Comparison of ENCODE assay signal across 18 cellular contexts in the genomic region with DNA sequence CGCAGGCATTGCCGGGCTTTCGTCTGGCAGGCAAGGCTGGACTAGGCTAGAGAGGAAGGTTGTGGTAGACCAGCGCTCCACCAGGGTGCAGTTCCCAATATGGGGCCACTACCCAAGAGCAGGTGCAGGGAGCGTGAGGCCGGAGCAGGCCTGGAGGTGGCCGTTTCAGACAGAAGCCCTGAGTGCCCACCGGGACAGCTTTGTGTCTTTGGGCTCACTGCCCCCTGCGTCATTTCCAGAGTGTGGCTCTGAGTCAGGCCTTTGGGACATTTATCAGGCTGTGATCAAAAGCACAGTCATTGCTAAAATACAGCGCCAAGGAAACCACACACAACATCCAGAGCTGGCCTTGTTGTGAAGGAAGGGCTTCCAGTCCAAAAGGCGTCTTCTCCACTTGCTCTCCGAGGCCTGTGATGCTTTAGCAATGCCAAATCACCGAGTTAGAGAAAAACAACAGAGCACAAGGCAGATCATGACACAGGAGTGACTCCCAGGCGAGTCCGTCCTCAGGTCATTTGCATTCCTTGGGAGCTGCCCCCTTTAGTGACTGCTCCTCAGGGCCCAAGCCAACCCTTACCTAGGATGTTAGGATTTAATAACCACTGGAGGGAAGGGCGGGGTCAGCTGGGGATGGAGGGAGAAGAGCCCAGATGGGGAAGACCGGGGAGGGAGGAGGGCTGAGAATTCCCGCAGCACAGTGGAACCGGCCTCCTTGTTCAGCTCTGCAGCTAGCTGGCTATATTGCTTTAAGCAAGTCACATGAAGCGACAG. TPM values are rescaled to one million over a fixed set of nuclear protein-coding genes. Genes with fewer than 3 reads are reported as not detected.
DNase-seq lines count a peak whose midpoint lies in the region; ATAC-seq and TF ChIP-seq lines count a peak whose summit lies in the region.
"Had no signal": no experiment of that assay in that cellular context is flagged by ENCODE, and none has a peak within 500 bp of the region (broad histone marks: within the 10 kb centered on the region; RNA-seq: fewer than 3 reads in every experiment).

No MANE protein-coding gene starts in this region.

- H3K4me3 Mint-ChIP-seq in endothelial cell (ENCODE audit: unreplicated experiment) (peak overlapping the region; percentile 31), neural progenitor cell (no peak overlapping the region)
- H3K4me3 Mint-ChIP-seq: activated CD4-positive, alpha-beta T cell treated with anti-CD3 and anti-CD28 coated beads, Interleukin-2, amount 10 ng/mL, durations not matched to agents 7 days and 5 days; activated T-cell treated with anti-CD3 and anti-CD28 coated beads, Interleukin-2, amount 50 U/mL, for 4 hours had no signal

- H3K4me1 Mint-ChIP-seq in endothelial cell (ENCODE audit: unreplicated experiment) = peaks cover 8% of the 10 kb centered on the region
- H3K4me1 Mint-ChIP-seq in neural progenitor cell = peaks cover 24% of the 10 kb centered on the region
- H3K4me1 Mint-ChIP-seq: activated CD4-positive, alpha-beta T cell treated with anti-CD3 and anti-CD28 coated beads, Interleukin-2, amount 10 ng/mL, durations not matched to agents 7 days and 5 days had no signal

- H3K4me2 ChIP-seq in neural progenitor cell = no peak overlapping the region
- H3K4me2 ChIP-seq: hepatocyte had no signal

- H2AFZ ChIP-seq in neural progenitor cell (replicated peaks) = peak overlapping the region; percentile 14
- H2AFZ ChIP-seq: hepatocyte had no signal

- no peak for TF ChIP-seq CTCF in AG10803 (conservative IDR thresholded peaks at IDR 0.05; ENCODE audit: low read length)
- TF ChIP-seq CTCF in HEK293 (tag by site-specific recombination; IDR thresholded peaks at IDR 0.05) = no peak
- TF ChIP-seq CTCF in endothelial cell (IDR thresholded peaks at IDR 0.05; ENCODE audit: unreplicated experiment) = no peak
- TF ChIP-seq CTCF in neural progenitor cell (IDR thresholded peaks at IDR 0.05) = no peak
- TF ChIP-seq CTCF in omental fat pad (IDR thresholded peaks at IDR 0.05) = no peak

- no peak overlapping the region for H3K9ac ChIP-seq in neural progenitor cell

- H3K27ac Mint-ChIP-seq in endothelial cell (ENCODE audit: unreplicated experiment) (no peak overlapping the region), neural progenitor cell (peak overlapping the region; percentile 26)
- H3K27ac Mint-ChIP-seq: activated CD4-positive, alpha-beta T cell treated with anti-CD3 and anti-CD28 coated beads, Interleukin-2, amount 10 ng/mL, durations not matched to agents 7 days and 5 days had no signal

- no peaks in the 10 kb centered on the region for H3K9me3 ChIP-seq in HEK293 (ENCODE audit: control insufficient read depth, insufficient read depth, low read depth, low read length)
- H3K9me3 ChIP-seq in neural progenitor cell (ENCODE audit: low read depth) = no peaks in the 10 kb centered on the region
- H3K9me3 ChIP-seq: SJSA1, vagina had no signal

- peaks cover 18% of the 10 kb centered on the region for H3K27me3 ChIP-seq in neural progenitor cell
- H3K27me3 ChIP-seq: hepatocyte, SJSA1, vagina had no signal

- peak; percentile 57 for DNase-seq in AG10803 (ENCODE audit: low read depth)
- DNase-seq in endothelial cell (ENCODE audit: low spot score) = no peak
- DNase-seq in neural progenitor cell (ENCODE audit: low spot score) = no peak
- DNase-seq in ureter (ENCODE audit: low spot score) = no peak
- DNase-seq in effector CD8-positive, alpha-beta T cell (lab: John Stamatoyannopoulos, UW) = no peak
- DNase-seq in omental fat pad (ENCODE audit: low spot score) = no peak
- DNase-seq: activated CD4-positive, alpha-beta T cell treated with anti-CD3 and anti-CD28 coated beads, Interleukin-2, amount 10 ng/mL, durations not matched to agents 7 days and 5 days; activated T-cell treated with anti-CD3 and anti-CD28 coated beads, Interleukin-2, amount 50 U/mL, for 4 hours; cortex of kidney; kidney glomerular epithelial cell; NCI-H146; occipital lobe; stimulated activated naive CD4-positive, alpha-beta T cell treated with Interleukin-2 at 50 U/mL for 16 hours had no signal

- H3K4me1 ChIP-seq in HEK293 (ENCODE audit: control insufficient read depth, insufficient read depth, low read length) = 0 out of 2 replicates have a peak, but pooled peaks cover 2% of the 10 kb centered on the region
- H3K4me1 ChIP-seq in neural progenitor cell = peaks cover 17% of the 10 kb centered on the region
- H3K4me1 ChIP-seq: SJSA1 had no signal

- CTCF ChIA-PET in HEK293 (lab: Yijun Ruan, JAX) = no interaction called here

- peaks cover 8% of the 10 kb centered on the region for H3F3A ChIP-seq in neural progenitor cell (ENCODE audit: low read depth)

- POLR2A ChIA-PET in HEK293 (lab: Yijun Ruan, JAX) = no interaction called here

- no peak for ATAC-seq in HG03460 (IDR thresholded peaks at IDR 0.05; ENCODE audit: unreplicated experiment)
- ATAC-seq in omental fat pad (ENCODE audit: low FRiP score) = no peak
- ATAC-seq: activated T-cell treated with anti-CD3 and anti-CD28 coated beads, Interleukin-2, amount 50 U/mL, for 4 hours had no signal

- H3K79me2 ChIP-seq in neural progenitor cell (ENCODE audit: low read depth) = no peaks in the 10 kb centered on the region
- H3K79me2 ChIP-seq: hepatocyte had no signal

- H3K36me3 ChIP-seq in HEK293 (ENCODE audit: control insufficient read depth in 2 of 2, insufficient read depth in 1 of 2, low read length in 2 of 2) (no peaks in the 10 kb centered on the region), neural progenitor cell (no peaks in the 10 kb centered on the region)
- H3K36me3 ChIP-seq: SJSA1, vagina had no signal

- H4K20me1 ChIP-seq in neural progenitor cell (ENCODE audit: low read depth) = no peaks in the 10 kb centered on the region

- H3K27ac ChIP-seq in HEK293 (ENCODE audit: extremely low read depth, low read depth, low read length) (no peak overlapping the region), neural progenitor cell (no peak overlapping the region)
- H3K27ac ChIP-seq: hepatocyte, SJSA1, vagina had no signal

- no peaks in the 10 kb centered on the region for H3K9me3 Mint-ChIP-seq in endothelial cell (ENCODE audit: unreplicated experiment)
- no peaks in the 10 kb centered on the region for H3K9me3 Mint-ChIP-seq in neural progenitor cell
- H3K9me3 Mint-ChIP-seq: activated CD4-positive, alpha-beta T cell treated with anti-CD3 and anti-CD28 coated beads, Interleukin-2, amount 10 ng/mL, durations not matched to agents 7 days and 5 days; activated T-cell treated with anti-CD3 and anti-CD28 coated beads, Interleukin-2, amount 50 U/mL, for 4 hours had no signal

- H3K36me3 Mint-ChIP-seq in endothelial cell (ENCODE audit: low read depth, unreplicated experiment) (no peaks in the 10 kb centered on the region), neural progenitor cell (no peaks in the 10 kb centered on the region)

- H3K4me3 ChIP-seq in AG10803 (ENCODE audit: low read length) = no peak overlapping the region
- no peak overlapping the region for H3K4me3 ChIP-seq in HEK293 (ENCODE audit: low read depth, low read length)
- no peak overlapping the region for H3K4me3 ChIP-seq in neural progenitor cell
- H3K4me3 ChIP-seq: hepatocyte, SJSA1, vagina had no signal

- H3K27me3 Mint-ChIP-seq in endothelial cell (ENCODE audit: unreplicated experiment) (peaks cover 2% of the 10 kb centered on the region), neural progenitor cell (ENCODE audit: insufficient read depth, low read depth) (peaks cover 6% of the 10 kb centered on the region)
- H3K27me3 Mint-ChIP-seq: activated CD4-positive, alpha-beta T cell treated with anti-CD3 and anti-CD28 coated beads, Interleukin-2, amount 10 ng/mL, durations not matched to agents 7 days and 5 days had no signal

TF ChIP-seq in HEK293, 187 proteins besides CTCF, POLR2A, EP300 and RAD21:
- TF ChIP-seq KLF7 (tag by site-specific recombination; IDR thresholded peaks at IDR 0.05; ENCODE audit: borderline replicate concordance) = no peak
- 0 out of 2 replicates have a peak, but pooled peaks have one; percentile 26 for TF ChIP-seq ZNF341 (tag by site-specific recombination; IDR thresholded peaks at IDR 0.05; ENCODE audit: low read depth)

RNA-seq across cellular contexts. Expression of gene RFX8, which starts 42.3 kb away (rescaled TPM):
- total RNA-seq in endothelial cell (ENCODE audit: unreplicated experiment) = 5.0 TPM
- total RNA-seq in neural progenitor cell (ENCODE audit: low replicate concordance) = 0.12 and 0.37 TPM in 2 replicates
- total RNA-seq in ureter = not detected
- 1 to 10 TPM in 2 of 4 donors, not detected in 2; 2.6 to 3.9 TPM for total RNA-seq in omental fat pad
- total RNA-seq: activated T-cell treated with anti-CD3 and anti-CD28 coated beads, Interleukin-2, amount 50 U/mL, for 4 hours; hepatocyte had no signal

RNA-seq across cellular contexts. Expression of gene CREG2, which starts 45.3 kb away (rescaled TPM):
- total RNA-seq in endothelial cell (ENCODE audit: unreplicated experiment) (23.6 TPM), neural progenitor cell (ENCODE audit: low replicate concordance) (0.28 TPM in 1 of 2 replicates, not detected in the other), ureter (1.8 TPM), omental fat pad (under 1 TPM in 1 of 4 donors, not detected in 3; 0.09 TPM)
- total RNA-seq: activated T-cell treated with anti-CD3 and anti-CD28 coated beads, Interleukin-2, amount 50 U/mL, for 4 hours; SJSA1 had no signal
